8 cellular contexts compared by ENCODE assay signal in genomic region chr5:178131446-178131996, GRCh38. TPM values are rescaled to one million over a fixed set of nuclear protein-coding genes. Genes with fewer than 3 reads are reported as not detected.
DNase-seq lines count a peak whose midpoint lies in the region; ATAC-seq and TF ChIP-seq lines count a peak whose summit lies in the region.

No MANE protein-coding gene starts in this region.

- no peak for ATAC-seq in lung (ENCODE audit: insufficient read depth, low FRiP score)
- no peak for ATAC-seq in aorta (ENCODE audit: low FRiP score)
- ATAC-seq in GM21515 (IDR thresholded peaks at IDR 0.05; ENCODE audit: unreplicated experiment): no peak

- H3K9me3 ChIP-seq in left ventricle myocardium inferior (replicated peaks) (no peaks in the 10 kb centered on the region), lung (ENCODE audit: control insufficient read depth in 2 of 2, insufficient read depth in 1 of 2, low read length in 1 of 2) (no peaks in the 10 kb centered on the region), aorta (ENCODE audit: control insufficient read depth, low read length) (no peaks in the 10 kb centered on the region)

- H3K4me3 ChIP-seq in left ventricle myocardium inferior (peak overlapping the region; percentile 73), astrocyte of the cerebellum (ENCODE audit: low read depth, low read length) (peak overlapping the region; percentile 67), lung (peak overlapping the region; percentile 96), aorta (ENCODE audit: low read length in 2 of 2) (peak overlapping the region; percentile 38 to 67)

- H3K36me3 ChIP-seq in left ventricle myocardium inferior (peaks cover 29% of the 10 kb centered on the region), lung (ENCODE audit: control insufficient read depth in 2 of 2, insufficient read depth in 2 of 2, low read length in 2 of 2) (peaks cover 6 to 7% of the 10 kb centered on the region in 2 donors), aorta (ENCODE audit: control insufficient read depth in 1 of 2, insufficient read depth in 2 of 2, low read length in 1 of 2) (peaks cover 0 to 2% of the 10 kb centered on the region in 2 donors)

- H3K27ac ChIP-seq in left ventricle myocardium inferior (replicated peaks): peak overlapping the region; percentile 98
- peak overlapping the region; percentile 94 to 96 for H3K27ac ChIP-seq in lung (ENCODE audit: low read depth in 1 of 2, low read length in 1 of 2)
- peak overlapping the region in 1 of 2 donors; percentile 18 for H3K27ac ChIP-seq in aorta (ENCODE audit: low read depth in 1 of 2, low read length in 2 of 2)

- DNase-seq in left ventricle myocardium inferior (no peak), cardiac septum (ENCODE audit: low spot score) (no peak), astrocyte of the cerebellum (ENCODE audit: low read depth) (no peak), lung (ENCODE audit: low spot score) (no peak), aorta (no peak), MV-4-11 (lab: John Stamatoyannopoulos, UW) (no peak)
- no peak for DNase-seq in NK-92 treated with Interleukin-12 subunit alpha and Interleukin-12 subunit beta, amount 100 ng/mL, for 24 hours (lab: John Stamatoyannopoulos, UW)

- intact Hi-C loops in left ventricle myocardium inferior (cut with micrococcal nuclease) (no loop called here), cardiac septum (cut with DNase I) (loop anchor here (2.0 kb wide), 1 partner anchor 23 kb away; no protein-coding TSS in a partner anchor), aorta (cut with DNase I) (no loop called here)

- TF ChIP-seq CTCF in left ventricle myocardium inferior (IDR thresholded peaks at IDR 0.05; ENCODE audit: borderline replicate concordance): no peak
- no peak for TF ChIP-seq CTCF in astrocyte of the cerebellum (IDR thresholded peaks at IDR 0.05; ENCODE audit: low read depth, low read length, missing control alignments)
- no peak for TF ChIP-seq CTCF in lung (IDR thresholded peaks at IDR 0.05; ENCODE audit: control extremely low read depth, extremely low read depth)

- H3K27me3 ChIP-seq in left ventricle myocardium inferior (ENCODE audit: low read depth) (no peaks in the 10 kb centered on the region), lung (ENCODE audit: control insufficient read depth, insufficient read depth) (no peaks in the 10 kb centered on the region), aorta (ENCODE audit: control insufficient read depth in 1 of 2, insufficient read depth in 2 of 2, low read length in 1 of 2) (no peaks in the 10 kb centered on the region)

- in situ Hi-C loops in astrocyte of the cerebellum (cut with HindIII; ENCODE audit: low sequenced_read_pairs): no loop called here

- 28 to 43% methylated on average over 10 of the region's 10 CpGs for WGBS in lung, 2 donors
- WGBS in aorta, 2 donors: 17 to 23% methylated on average over 10 of the region's 10 CpGs

- H3K4me1 ChIP-seq in left ventricle myocardium inferior: peaks cover 39% of the 10 kb centered on the region
- peaks cover 0 to 6% of the 10 kb centered on the region in 2 donors for H3K4me1 ChIP-seq in lung (ENCODE audit: control insufficient read depth in 2 of 2, insufficient read depth in 2 of 2, low read length in 2 of 2)
- H3K4me1 ChIP-seq in aorta (ENCODE audit: control insufficient read depth in 1 of 2, insufficient read depth in 2 of 2, low read length in 2 of 2): no peaks in the 10 kb centered on the region

RNA-seq across cellular contexts. Expression of gene RMND5B, which starts 0.7 kb away (rescaled TPM):
- 38.9 TPM for total RNA-seq in left ventricle myocardium inferior
- total RNA-seq in cardiac septum: 38.3 TPM
- total RNA-seq in lung: 10 to 100 TPM; 24.4 to 46.1 TPM
- polyA plus RNA-seq in lung: 10 to 100 TPM; 33.6 to 38.7 TPM
- 10 to 100 TPM; 35.0 to 38.8 TPM for total RNA-seq in aorta
- 10 to 100 TPM; 28.2 to 38.9 TPM for polyA plus RNA-seq in aorta

RNA-seq across cellular contexts. Expression of gene N4BP3, which starts 18.2 kb away (rescaled TPM):
- total RNA-seq in left ventricle myocardium inferior (1.8 TPM), cardiac septum (2.0 TPM), lung (10 to 100 TPM; 10.9 to 11.4 TPM), aorta (1 to 10 TPM in 1 of 2 donors, under 1 TPM in 1; 0.19 to 2.0 TPM)
- polyA plus RNA-seq in lung (1 to 10 TPM; 6.1 to 6.3 TPM), aorta (under 1 TPM; 0.03 to 0.13 TPM)

RNA-seq across cellular contexts. Expression of gene NHP2, which starts 22.2 kb away (rescaled TPM):
- 78.1 TPM for total RNA-seq in left ventricle myocardium inferior
- 77.2 TPM for total RNA-seq in cardiac septum
- total RNA-seq in lung: 100 to 1,000 TPM in 1 of 2 donors, 10 to 100 TPM in 1; 64.7 to 136 TPM
- 100 to 1,000 TPM; 127 to 199 TPM for polyA plus RNA-seq in lung
- 10 to 100 TPM; 55.7 to 70.6 TPM for total RNA-seq in aorta
- polyA plus RNA-seq in aorta: 100 to 1,000 TPM in 1 of 2 donors, 10 to 100 TPM in 1; 96.2 to 130 TPM

RNA-seq across cellular contexts. Expression of gene GMCL2, which starts 55.6 kb away (rescaled TPM):
- total RNA-seq in left ventricle myocardium inferior (not detected), cardiac septum (not detected), lung (not detected), aorta (not detected)
- polyA plus RNA-seq in lung (not detected), aorta (not detected)
